9 cellular contexts compared by ENCODE assay signal in genomic region chr15:41285285-41285684, GRCh38. TPM values are rescaled to one million over a fixed set of nuclear protein-coding genes. Genes with fewer than 3 reads are reported as not detected.
A peak's percentile ranks its signal among the peaks of the same experiment; 100 is the strongest.
DNase-seq lines count a peak whose midpoint lies in the region; ATAC-seq, FAIRE-seq and TF ChIP-seq lines count a peak whose summit lies in the region.
"Had no signal": no experiment of that assay in that cellular context is flagged by ENCODE, and none has a peak within 500 bp of the region (broad histone marks: within the 10 kb centered on the region; RNA-seq: fewer than 3 reads in every experiment).

No MANE protein-coding gene starts in this region.

- POLR2A ChIA-PET in RWPE1 (lab: Yijun Ruan, JAX; ENCODE audit: low non-redundant PET) = no interaction called here

- intact Hi-C loops in Calu3 (cut with micrococcal nuclease; ENCODE audit: unreplicated experiment) (no loop called here), pancreas (cut with DNase I) (no loop called here)

- H3K9me3 Mint-ChIP-seq in Calu3 (ENCODE audit: low read depth, unreplicated experiment) = no peaks in the 10 kb centered on the region

- CTCF ChIA-PET in Calu3 (lab: Charles Lee) = interaction anchor here (1.0 kb wide), 1 partner anchor 10 kb away, joined by 3 read pairs; no protein-coding TSS in a partner anchor
- CTCF ChIA-PET in RWPE1 (lab: Yijun Ruan, JAX) = no interaction called here

- H3K36me3 Mint-ChIP-seq in Calu3 (ENCODE audit: insufficient read depth, unreplicated experiment) = peaks cover 51% of the 10 kb centered on the region

- H3K36me3 ChIP-seq in pancreas = peaks cover 4 to 26% (median 22%) of the 10 kb centered on the region in 3 donors

- no peak for FAIRE-seq in pancreas (lab: Jason Lieb, UNC)
- FAIRE-seq in frontal cortex (lab: Jason Lieb, UNC) = no peak

- peak overlapping the region in 3 of 4 donors; percentile 92 to 95 (median 95) for H3K4me3 ChIP-seq in pancreas

- DNase-seq in Calu3 = no peak
- no peak for DNase-seq in RWPE1 (ENCODE audit: low spot score)
- DNase-seq in epithelial cell of prostate (ENCODE audit: low read depth, low spot score) = no peak
- DNase-seq in pancreas = peak in 1 of 6 donors; percentile 8
- no peak for DNase-seq in frontal cortex (ENCODE audit: low spot score in 2 of 2)
- no peak for DNase-seq in KG1 (lab: John Stamatoyannopoulos, UW)

- WGBS in pancreas, 2 donors = 45 to 60% methylated on average over 7 of the region's 7 CpGs

- ATAC-seq in pancreas = no peak
- no peak for ATAC-seq in GM18870 (IDR thresholded peaks at IDR 0.05; ENCODE audit: unreplicated experiment)
- ATAC-seq in HG03175 (IDR thresholded peaks at IDR 0.05; ENCODE audit: unreplicated experiment) = no peak

- no TSS peak for BruUV-seq in Calu3 (replicated peaks; lab: Mats Ljungman, UMichigan)

- peak overlapping the region; percentile 85 for H3K4me3 Mint-ChIP-seq in Calu3 (ENCODE audit: low read depth, unreplicated experiment)

- H3K9me3 ChIP-seq in pancreas = no peaks in the 10 kb centered on the region

- H3K4me1 Mint-ChIP-seq in Calu3 (ENCODE audit: low read depth, unreplicated experiment) = no peaks in the 10 kb centered on the region

- H3K27ac ChIP-seq in RWPE1 (peak overlapping the region; percentile 32; the same call in 1 of the 2 replicates), epithelial cell of prostate (peak overlapping the region; percentile 87), pancreas (peak overlapping the region in 2 of 4 donors; percentile 91 to 96)

- no peaks in the 10 kb centered on the region for H3K27me3 ChIP-seq in pancreas

- TF ChIP-seq CTCF in Calu3 (IDR thresholded peaks at IDR 0.05; ENCODE audit: unreplicated experiment) = no peak
- no peak for TF ChIP-seq CTCF in RWPE1 (conservative IDR thresholded peaks at IDR 0.05; ENCODE audit: low read depth)
- TF ChIP-seq CTCF in pancreas (IDR thresholded peaks at IDR 0.05) = no peak

- no peaks in the 10 kb centered on the region for H3K27me3 Mint-ChIP-seq in Calu3 (ENCODE audit: unreplicated experiment)

- H3K27ac Mint-ChIP-seq in Calu3 (ENCODE audit: unreplicated experiment) = peak overlapping the region; percentile 92

- H3K4me1 ChIP-seq in pancreas = peaks cover 0 to 8% (median 5%) of the 10 kb centered on the region in 3 donors

RNA-seq across cellular contexts. Expression of gene OIP5, which starts 47.1 kb away (rescaled TPM):
- total RNA-seq in Calu3 (2022) (8.0 and 8.5 TPM in 2 replicates), pancreas (under 1 TPM; 0.17 to 0.41 (median 0.25) TPM), frontal cortex (2.4 TPM)
- under 1 TPM; 0.30 to 0.56 TPM for polyA plus RNA-seq in pancreas
- total RNA-seq: myocyte had no signal

RNA-seq across cellular contexts. Expression of gene NUSAP1, which starts 47.4 kb away (rescaled TPM):
- total RNA-seq in Calu3 (2022) (70.9 and 88.0 TPM in 2 replicates), pancreas (1 to 10 TPM in 3 of 6 donors, under 1 TPM in 3; 0.37 to 5.6 (median 1.2) TPM), frontal cortex (22.8 TPM)
- 1 to 10 TPM in 1 of 2 donors, under 1 TPM in 1; 0.95 to 2.1 TPM for polyA plus RNA-seq in pancreas

RNA-seq across cellular contexts. Expression of gene CHP1, which starts 54.2 kb away (rescaled TPM):
- total RNA-seq in Calu3 (2022) = 67.1 and 67.7 TPM in 2 replicates
- total RNA-seq in pancreas = 10 to 100 TPM; 59.5 to 79.1 (median 73.3) TPM
- polyA plus RNA-seq in pancreas = 10 to 100 TPM; 23.2 to 27.6 TPM
- total RNA-seq in frontal cortex = 47.7 TPM

RNA-seq across cellular contexts. Expression of gene EXD1, which starts 54.7 kb away (rescaled TPM):
- total RNA-seq in Calu3 (2022) (not detected in 2 replicates), pancreas (not detected), frontal cortex (1.2 TPM)
- not detected for polyA plus RNA-seq in pancreas
- total RNA-seq: myocyte had no signal
